Comparison of ENCODE assay signal across 23 cellular contexts in genomic region chr11:117944554-117944953, GRCh38. TPM values are rescaled to one million over a fixed set of nuclear protein-coding genes. Genes with fewer than 3 reads are reported as not detected.
DNase-seq lines count a peak whose midpoint lies in the region; ATAC-seq and TF ChIP-seq lines count a peak whose summit lies in the region.
"Had no signal": no experiment of that assay in that cellular context is flagged by ENCODE, and none has a peak within 500 bp of the region (broad histone marks: within the 10 kb centered on the region; RNA-seq: fewer than 3 reads in every experiment).

No MANE protein-coding gene starts in this region.

- H3K9ac ChIP-seq in endodermal cell (ENCODE audit: extremely low read depth, low read length, poor library complexity, severe bottlenecking): no peak overlapping the region
- H3K9ac ChIP-seq in GM23248: no peak overlapping the region

- peaks cover 64% of the 10 kb centered on the region for H3K4me1 Mint-ChIP-seq in stimulated activated naive CD8-positive, alpha-beta T cell treated with anti-CD3 and anti-CD28 coated beads, Interleukin-15, amount 100 ng/mL, for 72 hours
- H3K4me1 Mint-ChIP-seq in activated B cell treated with CpG ODN at 0.5 μM for 24 hours (peaks cover 36% of the 10 kb centered on the region), endodermal cell (peaks cover 2% of the 10 kb centered on the region)
- H3K4me1 Mint-ChIP-seq: nephron had no signal

- peaks cover 0 to 6% of the 10 kb centered on the region in 2 donors for H3K9me3 Mint-ChIP-seq in stimulated activated naive CD8-positive, alpha-beta T cell treated with anti-CD3 and anti-CD28 coated beads, Interleukin-15, amount 100 ng/mL, for 72 hours
- H3K9me3 Mint-ChIP-seq in activated B cell treated with CpG ODN at 0.5 μM for 24 hours: no peaks in the 10 kb centered on the region
- H3K9me3 Mint-ChIP-seq in endodermal cell: no peaks in the 10 kb centered on the region
- H3K9me3 Mint-ChIP-seq: activated naive CD4-positive, alpha-beta T cell treated with anti-CD3 and anti-CD28 coated beads, Interleukin-2, amount 50 U/mL, for 72 hours; CD8-positive, alpha-beta memory T cell; effector memory CD8-positive, alpha-beta T cell had no signal

- intact Hi-C loops in activated B cell treated with CpG ODN at 0.5 μM for 24 hours (cut with micrococcal nuclease): no loop called here

- no peaks in the 10 kb centered on the region for H3K27me3 Mint-ChIP-seq in stimulated activated naive CD8-positive, alpha-beta T cell treated with anti-CD3 and anti-CD28 coated beads, Interleukin-15, amount 100 ng/mL, for 72 hours
- peaks cover 2% of the 10 kb centered on the region for H3K27me3 Mint-ChIP-seq in activated B cell treated with CpG ODN at 0.5 μM for 24 hours
- H3K27me3 Mint-ChIP-seq in endodermal cell (ENCODE audit: insufficient read depth): peaks cover 2% of the 10 kb centered on the region
- H3K27me3 Mint-ChIP-seq: effector memory CD8-positive, alpha-beta T cell had no signal

- H3K9me3 ChIP-seq in endodermal cell (ENCODE audit: control insufficient read depth, low read length) (peaks cover 8% of the 10 kb centered on the region), GM23248 (ENCODE audit: low read depth) (no peaks in the 10 kb centered on the region)
- H3K9me3 ChIP-seq: right lobe of liver, thyroid gland had no signal

- H3K36me3 ChIP-seq in endodermal cell (ENCODE audit: control insufficient read depth, insufficient read depth, low read length) (no peaks in the 10 kb centered on the region), GM23248 (ENCODE audit: low read depth) (no peaks in the 10 kb centered on the region)
- H3K36me3 ChIP-seq: right lobe of liver, thyroid gland had no signal

- H3K27ac ChIP-seq in endodermal cell (ENCODE audit: low read depth, low read length) (no peak overlapping the region), GM23248 (no peak overlapping the region)
- H3K27ac ChIP-seq: right lobe of liver, SK-N-MC, thyroid gland had no signal

- POLR2A ChIA-PET in activated B cell treated with CpG ODN at 0.5 μM for 24 hours (lab: Charles Lee): interaction anchor here (0.6 to 13.3 kb wide), 2 partner anchors 22 to 48 kb away, joined by 3 to 930 read pairs; partner anchors contain the start of gene IL10RA

- H3K27ac Mint-ChIP-seq in stimulated activated naive CD8-positive, alpha-beta T cell treated with anti-CD3 and anti-CD28 coated beads, Interleukin-15, amount 100 ng/mL, for 72 hours: peak overlapping the region in 1 of 2 donors; percentile 28
- H3K27ac Mint-ChIP-seq in activated B cell treated with CpG ODN at 0.5 μM for 24 hours (peak overlapping the region; percentile 42), endodermal cell (no peak overlapping the region)
- H3K27ac Mint-ChIP-seq: nephron had no signal

- no peaks in the 10 kb centered on the region for H3K9me2 ChIP-seq in GM23248 (ENCODE audit: insufficient read depth)

- TF ChIP-seq CTCF in activated B cell treated with CpG ODN at 0.5 μM for 24 hours (IDR thresholded peaks at IDR 0.05) (no peak), endodermal cell (conservative IDR thresholded peaks at IDR 0.05) (no peak)

- DNase-seq in stimulated activated naive CD8-positive, alpha-beta T cell treated with anti-CD3 and anti-CD28 coated beads, Interleukin-15, Interleukin-2, amounts not matched to agents 100 U/mL and 50 U/mL, for 24 hours: peak; percentile 26
- no peak for DNase-seq in stimulated activated naive CD8-positive, alpha-beta T cell treated with anti-CD3 and anti-CD28 coated beads, Interleukin-15, amount 100 ng/mL, for 72 hours
- DNase-seq in activated B cell treated with CpG ODN at 0.5 μM for 24 hours: no peak
- peak; percentile 34 for DNase-seq in endodermal cell
- DNase-seq in GM23248: no peak
- DNase-seq in H4 (ENCODE audit: low spot score): no peak
- DNase-seq in NCI-H187 (lab: John Stamatoyannopoulos, UW): no peak
- DNase-seq: activated CD4-positive, CD25-positive, alpha-beta regulatory T cell treated with anti-CD3 and anti-CD28 coated beads, Interleukin-2, amount 50 U/mL, for 72 hours; CD8-positive, alpha-beta memory T cell; effector memory CD8-positive, alpha-beta T cell; HCEC 1CT; left cardiac atrium; NCI-H2029; NK-92 treated with Interleukin-12 subunit alpha and Interleukin-12 subunit beta, amount 100 ng/mL, for 24 hours; right lobe of liver; stimulated activated CD4-positive, alpha-beta T cell treated with anti-CD3 and anti-CD28 coated beads, Interleukin-15, amount 100 ng/mL, for 24 hours; T1000; thyroid gland had no signal

- no peaks in the 10 kb centered on the region for H3F3A ChIP-seq in GM23248 (ENCODE audit: insufficient read depth)

- H3K4me1 ChIP-seq in endodermal cell (ENCODE audit: control insufficient read depth, insufficient read depth, low read length) (no peaks in the 10 kb centered on the region), GM23248 (ENCODE audit: insufficient read depth) (no peaks in the 10 kb centered on the region)
- H3K4me1 ChIP-seq: right lobe of liver, thyroid gland had no signal

- peak overlapping the region in 1 of 2 donors; percentile 18 for H3K4me3 Mint-ChIP-seq in stimulated activated naive CD8-positive, alpha-beta T cell treated with anti-CD3 and anti-CD28 coated beads, Interleukin-15, amount 100 ng/mL, for 72 hours
- no peak overlapping the region for H3K4me3 Mint-ChIP-seq in activated B cell treated with CpG ODN at 0.5 μM for 24 hours
- H3K4me3 Mint-ChIP-seq in endodermal cell: no peak overlapping the region
- H3K4me3 Mint-ChIP-seq: CD8-positive, alpha-beta memory T cell; effector memory CD8-positive, alpha-beta T cell; nephron had no signal

- H4K20me1 ChIP-seq in GM23248 (ENCODE audit: insufficient read depth): no peaks in the 10 kb centered on the region

- H3K79me2 ChIP-seq in GM23248 (ENCODE audit: insufficient read depth): no peaks in the 10 kb centered on the region

- H3K4me3 ChIP-seq in endodermal cell (ENCODE audit: low read length) (no peak overlapping the region), GM23248 (no peak overlapping the region)
- H3K4me3 ChIP-seq: right lobe of liver, SK-N-MC, thyroid gland had no signal

- H2AFZ ChIP-seq in GM23248: no peak overlapping the region

- CTCF ChIA-PET in activated B cell treated with CpG ODN at 0.5 μM for 24 hours (lab: Charles Lee): interaction anchor here (0.8 to 12.7 kb wide), 12 partner anchors 8 to 227 kb away, joined by 3 to 294 read pairs (median 8); partner anchors contain the start of gene FXYD2

- ATAC-seq in stimulated activated naive CD8-positive, alpha-beta T cell treated with anti-CD3 and anti-CD28 coated beads, Interleukin-15, Interleukin-2, amounts not matched to agents 100 U/mL and 50 U/mL, for 24 hours: no peak
- ATAC-seq in stimulated activated naive CD8-positive, alpha-beta T cell treated with anti-CD3 and anti-CD28 coated beads, Interleukin-15, amount 100 ng/mL, for 72 hours: no peak
- no peak for ATAC-seq in activated B cell treated with CpG ODN at 0.5 μM for 24 hours (ENCODE audit: low read depth)
- ATAC-seq: effector memory CD8-positive, alpha-beta T cell; right lobe of liver had no signal

- no peaks in the 10 kb centered on the region for H3K36me3 Mint-ChIP-seq in activated B cell treated with CpG ODN at 0.5 μM for 24 hours (ENCODE audit: low read depth)
- no peaks in the 10 kb centered on the region for H3K36me3 Mint-ChIP-seq in endodermal cell (ENCODE audit: low read depth)

- no peak overlapping the region for H3K4me2 ChIP-seq in GM23248 (ENCODE audit: unreplicated experiment)

- H3K27me3 ChIP-seq in endodermal cell (ENCODE audit: control insufficient read depth, insufficient read depth, low read length, poor library complexity, severe bottlenecking) (no peaks in the 10 kb centered on the region), GM23248 (replicated peaks; ENCODE audit: insufficient read depth) (peaks cover 36% of the 10 kb centered on the region)
- H3K27me3 ChIP-seq: right lobe of liver, thyroid gland had no signal

- in situ Hi-C loops in GM23248 (cut with MboI): no loop called here

- WGBS in endodermal cell (ENCODE audit: insufficient coverage in 1 of 2, insufficient read length in 1 of 2), 2 experiments: 85 to 92% methylated on average over 5 of the region's 5 CpGs
- 80 to 81% methylated on average over 5 of the region's 5 CpGs for WGBS in GM23248 (ENCODE audit: low coverage in 1 of 2, low lambda C conversion rate in 2 of 2, missing lambda C conversion rate in 2 of 2), 2 experiments

RNA-seq across cellular contexts. Expression of gene TMPRSS13, which starts 15.4 kb away (rescaled TPM):
- 3.4 and 3.7 TPM in 2 replicates for total RNA-seq in activated B cell treated with CpG ODN at 0.5 μM for 24 hours
- total RNA-seq in endodermal cell: 1 to 10 TPM; 2.5 to 6.4 TPM
- polyA plus RNA-seq in endodermal cell (2013, experiment 1 of 2): 0.61 TPM
- 0.46 TPM for polyA plus RNA-seq in endodermal cell (2013, experiment 2 of 2)
- not detected in 2 replicates for total RNA-seq in GM23248 (2014; rRNA removed; shearing (Covaris generic))
- polyA plus RNA-seq in GM23248 (2016; fragmentation: Nextera tagmentation; extraction: Ambion mirVana): not detected in 2 replicates
- total RNA-seq in H4 (2014; rRNA removed; shearing (Covaris generic)): 0.33 TPM in 1 of 2 replicates, not detected in the other
- total RNA-seq: chondrocyte, fibroblast of lung had no signal
- polyA plus RNA-seq: fibroblast of lung had no signal

RNA-seq across cellular contexts. Expression of gene IL10RA, which starts 41.6 kb away (rescaled TPM):
- total RNA-seq in activated B cell treated with CpG ODN at 0.5 μM for 24 hours (303 and 350 TPM in 2 replicates), endodermal cell (under 1 TPM; 0.46 to 0.51 TPM)
- not detected for polyA plus RNA-seq in endodermal cell (2013, experiment 1 of 2)
- polyA plus RNA-seq in endodermal cell (2013, experiment 2 of 2): 0.37 TPM
- total RNA-seq in GM23248 (2014; rRNA removed; shearing (Covaris generic)): not detected in 2 replicates
- polyA plus RNA-seq in GM23248 (2016; fragmentation: Nextera tagmentation; extraction: Ambion mirVana): not detected in 2 replicates
- total RNA-seq in H4 (2014; rRNA removed; shearing (Covaris generic)): 0.04 TPM in 1 of 2 replicates, not detected in the other
- polyA plus RNA-seq: fibroblast of lung had no signal

Comparison
In these comparisons a context has a peak if more than half of its experiments do, and no peak if none do; other contexts are left out.
1. DNase-seq: peak in stimulated activated naive CD8-positive, alpha-beta T cell treated with anti-CD3 and anti-CD28 coated beads, Interleukin-15, Interleukin-2, amounts not matched to agents 100 U/mL and 50 U/mL, for 24 hours (single experiment) and endodermal cell (single experiment); none in stimulated activated naive CD8-positive, alpha-beta T cell treated with anti-CD3 and anti-CD28 coated beads, Interleukin-15, amount 100 ng/mL, for 72 hours (0 of 2), activated B cell treated with CpG ODN at 0.5 μM for 24 hours (single experiment), GM23248 (single experiment), H4 (single experiment) and NCI-H187 (0 of 2).
2. RNA of gene IL10RA, which starts 41.6 kb away (total RNA-seq): 303 to 350 TPM in activated B cell treated with CpG ODN at 0.5 μM for 24 hours; 0.46 to 0.51 TPM in endodermal cell, 0.04 TPM in H4 and not detected in GM23248; every median in the first group is over 100 times any median in the second.